ENCODE assay signal across 23 cellular contexts in the genomic region with DNA sequence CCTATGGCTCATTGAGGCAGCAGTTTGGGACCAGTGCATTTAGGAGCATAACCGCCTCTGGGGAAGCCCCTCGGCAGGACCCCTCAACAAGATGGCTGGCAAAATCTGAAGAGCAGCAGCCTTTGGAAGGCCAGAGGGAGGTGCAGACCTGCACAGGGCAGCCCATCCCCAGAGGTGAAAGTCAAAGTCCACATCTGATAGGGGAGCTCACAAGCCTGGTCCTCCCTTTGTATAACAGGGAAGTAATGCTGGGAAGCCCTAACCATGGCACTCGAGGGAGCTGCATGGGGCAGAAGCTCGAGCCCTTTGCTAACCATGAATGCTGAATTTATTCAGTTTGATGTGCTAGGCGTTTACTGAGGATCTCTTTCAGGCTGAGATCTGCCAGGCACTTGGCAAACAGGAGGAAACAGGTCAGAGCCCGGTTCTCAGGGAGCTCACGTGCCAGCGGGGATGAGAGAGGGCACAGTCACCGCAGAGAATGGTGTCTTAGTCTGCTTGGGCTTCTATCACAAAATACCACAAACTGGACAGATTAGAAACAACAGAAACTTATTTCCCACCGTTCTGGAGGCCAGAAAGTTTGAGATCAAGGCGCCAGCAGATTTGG.
DNase-seq lines count a peak whose midpoint lies in the region; ATAC-seq, FAIRE-seq and TF ChIP-seq lines count a peak whose summit lies in the region.
"Had no signal": no experiment of that assay in that cellular context is flagged by ENCODE, and none has a peak within 500 bp of the region (broad histone marks: within the 10 kb centered on the region; RNA-seq: fewer than 3 reads in every experiment).

No MANE protein-coding gene starts in this region.

- CTCF ChIA-PET in HepG2 (lab: Yijun Ruan, JAX; ENCODE audit: low intra/inter-chr PET ratio, low total read pairs) = no interaction called here

- TF ChIP-seq POLR2A in HepG2 (IDR thresholded peaks at IDR 0.05; ENCODE audit: insufficient read depth in 1 of 2, low read depth in 2 of 2, low read length in 2 of 2) = no peak

- BruUV-seq in HepG2 (replicated peaks; lab: Mats Ljungman, UMichigan) = no TSS peak

- peak overlapping the region; percentile 31 for H3K27ac ChIP-seq in angular gyrus (ENCODE audit: low read depth, low read length)
- no peak overlapping the region for H3K27ac ChIP-seq in HepG2 (ENCODE audit: extremely low read length, insufficient read depth, low read length)
- H3K27ac ChIP-seq in small intestine (ENCODE audit: low read depth in 1 of 2, low read length in 1 of 2) = no peak overlapping the region
- H3K27ac ChIP-seq: BLaER1 treated with 17β-estradiol and CSF1 and Interleukin-3, amounts not matched to agents 10 nM and 100 nM had no signal

- POLR2A ChIA-PET in HepG2 (lab: Yijun Ruan, JAX) = no interaction called here

- H3K4me2 ChIP-seq in HepG2 (ENCODE audit: low read depth, low read length) = no peak overlapping the region
- H3K4me2 ChIP-seq: BLaER1 treated with 17β-estradiol and CSF1 and Interleukin-3, amounts not matched to agents 10 nM and 100 nM had no signal

- H3K79me2 ChIP-seq in HepG2 (ENCODE audit: insufficient read depth, low read length) = no peaks in the 10 kb centered on the region

- in situ Hi-C loops in HepG2 (cut with HindIII; ENCODE audit: extremely low pct_ligation_motif_present, low pct_unique_long_range_greater_than_20kb) (no loop called here), GM13976 (cut with MboI; ENCODE audit: low sequenced_read_pairs, unreplicated experiment) (no loop called here)

- H2AFZ ChIP-seq in HepG2 (ENCODE audit: low read length) = no peak overlapping the region

- peaks cover 8% of the 10 kb centered on the region; the same call in 1 of the 2 replicates for H3K4me1 ChIP-seq in HepG2 (ENCODE audit: insufficient read depth, low read length)
- no peaks in the 10 kb centered on the region for H3K4me1 ChIP-seq in small intestine (ENCODE audit: control insufficient read depth in 2 of 2, insufficient read depth in 1 of 2, low read depth in 1 of 2, low read length in 1 of 2)
- H3K4me1 ChIP-seq: BLaER1 treated with 17β-estradiol and CSF1 and Interleukin-3, amounts not matched to agents 10 nM and 100 nM had no signal

- no peak overlapping the region for H3K9ac ChIP-seq in HepG2 (ENCODE audit: insufficient read depth, low read depth, low read length)
- H3K9ac ChIP-seq: BLaER1 treated with 17β-estradiol and CSF1 and Interleukin-3, amounts not matched to agents 10 nM and 100 nM had no signal

- no peak for TF ChIP-seq EP300 in HepG2 (IDR thresholded peaks at IDR 0.05; ENCODE audit: low read depth in 2 of 2, low read length in 2 of 2)
- TF ChIP-seq EP300 in HepG2 (CRISPR knock-in tag; IDR thresholded peaks at IDR 0.05; ENCODE audit: borderline replicate concordance) = no peak

- DNase-seq in HuH-7 (ENCODE audit: low spot score) (peak; percentile 54), HepG2 (ENCODE audit: low spot score) (peak; percentile 12), small intestine (peak; percentile 88), GM13976 (ENCODE audit: low spot score) (no peak), foreskin fibroblast (no peak), NCI-H1048 (lab: John Stamatoyannopoulos, UW) (no peak)
- DNase-seq: AML-193; CD4-positive, alpha-beta T cell; DMS79; EL; GF-D8; KG1; MG63; NCI-H1694; NCI-H2029 treated with DMSO at 0.1 percent for 48 hours; NCI-H526 treated with DMSO at 0.1 percent for 48 hours; RPMI8226; SHP77 had no signal

- H4K20me1 ChIP-seq in HepG2 (ENCODE audit: insufficient read depth, low read length) = no peaks in the 10 kb centered on the region; the same call in 1 of the 2 replicates
- H4K20me1 ChIP-seq: BLaER1 treated with 17β-estradiol and CSF1 and Interleukin-3, amounts not matched to agents 10 nM and 100 nM had no signal

- no peaks in the 10 kb centered on the region for H3K9me3 ChIP-seq in HepG2 (ENCODE audit: low read length)
- H3K9me3 ChIP-seq in small intestine (ENCODE audit: control insufficient read depth, low read depth) = no peaks in the 10 kb centered on the region
- H3K9me3 ChIP-seq: BLaER1 treated with 17β-estradiol and CSF1 and Interleukin-3, amounts not matched to agents 10 nM and 100 nM; MG63 had no signal

- no peak for TF ChIP-seq CTCF in HepG2 (CRISPR knock-in tag; IDR thresholded peaks at IDR 0.05)
- TF ChIP-seq CTCF in GM13976 (IDR thresholded peaks at IDR 0.05; ENCODE audit: borderline replicate concordance, control extremely low read depth, extremely low read depth, insufficient read depth, missing control alignments) = no peak
- no peak for TF ChIP-seq CTCF in foreskin fibroblast (IDR thresholded peaks at IDR 0.05; ENCODE audit: low read depth, low read length)

- ATAC-seq in HepG2 = peak; percentile 92

- no peak for TF ChIP-seq RAD21 in HepG2 (CRISPR knock-in tag; IDR thresholded peaks at IDR 0.05)

- 48% methylated on average over 10 of the region's 11 CpGs for WGBS in HepG2 (ENCODE audit: low lambda C conversion rate)
- WGBS in small intestine, 3 donors = 59 to 68% (median 66%) methylated on average over 11 of the region's 11 CpGs

- H3K27me3 ChIP-seq in HepG2 (ENCODE audit: control insufficient read depth in 1 of 2, insufficient read depth in 2 of 2, low read length in 2 of 2) = no peaks in the 10 kb centered on the region
- no peaks in the 10 kb centered on the region for H3K27me3 ChIP-seq in small intestine (ENCODE audit: control insufficient read depth in 2 of 2, insufficient read depth in 2 of 2, low read length in 2 of 2)
- H3K27me3 ChIP-seq: BLaER1 treated with 17β-estradiol and CSF1 and Interleukin-3, amounts not matched to agents 10 nM and 100 nM; MG63 had no signal

- H3K4me3 ChIP-seq in HepG2 (replicated peaks in 1 of 3; ENCODE audit: insufficient read depth in 1 of 3, low read depth in 2 of 3, low read length in 3 of 3) (no peak overlapping the region), small intestine (ENCODE audit: low read depth in 1 of 2, low read length in 2 of 2) (no peak overlapping the region), foreskin fibroblast (ENCODE audit: low read depth in 1 of 2, low read length in 2 of 2) (no peak overlapping the region)
- H3K4me3 ChIP-seq: BLaER1 treated with 17β-estradiol and CSF1 and Interleukin-3, amounts not matched to agents 10 nM and 100 nM; MG63 had no signal

- H3K36me3 ChIP-seq in HepG2 (replicated peaks in 1 of 2; ENCODE audit: control insufficient read depth in 1 of 2, insufficient read depth in 2 of 2, low read length in 2 of 2) = no peaks in the 10 kb centered on the region
- H3K36me3 ChIP-seq in small intestine (ENCODE audit: control insufficient read depth in 2 of 2, insufficient read depth in 2 of 2, low read length in 2 of 2) = no peaks in the 10 kb centered on the region
- H3K36me3 ChIP-seq: BLaER1 treated with 17β-estradiol and CSF1 and Interleukin-3, amounts not matched to agents 10 nM and 100 nM; MG63 had no signal

- intact Hi-C loops in HepG2 (cut with micrococcal nuclease; ENCODE audit: unreplicated experiment) = no loop called here

- FAIRE-seq in HepG2 (lab: Jason Lieb, UNC) = no peak
- no peak for FAIRE-seq in small intestine (lab: Jason Lieb, UNC)
- FAIRE-seq: A204.1, GM12891, H54 had no signal

TF ChIP-seq in HepG2, 621 proteins besides CTCF, POLR2A, EP300 and RAD21 (continues in another document):
- TF ChIP-seq, protein P1, sequence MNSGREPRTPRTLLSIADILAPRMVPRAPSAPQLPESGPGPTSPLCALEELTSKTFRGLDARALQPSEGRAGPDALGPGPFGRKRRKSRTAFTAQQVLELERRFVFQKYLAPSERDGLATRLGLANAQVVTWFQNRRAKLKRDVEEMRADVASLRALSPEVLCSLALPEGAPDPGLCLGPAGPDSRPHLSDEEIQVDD (CRISPR knock-in tag; IDR thresholded peaks at IDR 0.05; ENCODE audit: borderline replicate concordance) = no peak
- TF ChIP-seq ZNF749 (CRISPR knock-in tag; IDR thresholded peaks at IDR 0.05; ENCODE audit: borderline replicate concordance) = no peak
- TF ChIP-seq HNF4A (CRISPR knock-in tag; IDR thresholded peaks at IDR 0.05) = peak; percentile 55
- TF ChIP-seq, protein P2, sequence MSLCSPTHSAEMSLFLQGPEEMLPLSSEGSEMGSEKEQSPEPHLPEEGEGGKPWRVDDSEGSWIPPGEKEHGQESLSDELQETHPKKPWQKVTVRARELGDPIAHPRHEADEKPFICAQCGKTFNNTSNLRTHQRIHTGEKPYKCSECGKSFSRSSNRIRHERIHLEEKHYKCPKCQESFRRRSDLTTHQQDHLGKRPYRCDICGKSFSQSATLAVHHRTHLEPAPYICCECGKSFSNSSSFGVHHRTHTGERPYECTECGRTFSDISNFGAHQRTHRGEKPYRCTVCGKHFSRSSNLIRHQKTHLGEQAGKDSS (CRISPR knock-in tag; IDR thresholded peaks at IDR 0.05; ENCODE audit: borderline replicate concordance, low read depth) = no peak
- no peak for TF ChIP-seq NFKBIZ (CRISPR knock-in tag; IDR thresholded peaks at IDR 0.05)
- TF ChIP-seq IRF2 (CRISPR knock-in tag; IDR thresholded peaks at IDR 0.05) = no peak
- TF ChIP-seq HNF4G (IDR thresholded peaks at IDR 0.05; ENCODE audit: borderline replicate concordance, low read depth, low read length) = 0 out of 2 replicates have a peak, but pooled peaks have one; percentile 4
- no peak for TF ChIP-seq HNF4G (CRISPR knock-in tag; IDR thresholded peaks at IDR 0.05; ENCODE audit: borderline replicate concordance, low read depth)
- TF ChIP-seq CC2D1A (CRISPR knock-in tag; IDR thresholded peaks at IDR 0.05) = no peak

Comparison
In these comparisons a context has a peak if more than half of its experiments do, and no peak if none do; other contexts are left out.
1. DNase-seq: peak in HuH-7 (single experiment), HepG2 (single experiment) and small intestine (single experiment); none in GM13976 (single experiment), foreskin fibroblast (0 of 2) and NCI-H1048 (single experiment).